ENCODE assay signal across 19 cellular contexts in the genomic region with DNA sequence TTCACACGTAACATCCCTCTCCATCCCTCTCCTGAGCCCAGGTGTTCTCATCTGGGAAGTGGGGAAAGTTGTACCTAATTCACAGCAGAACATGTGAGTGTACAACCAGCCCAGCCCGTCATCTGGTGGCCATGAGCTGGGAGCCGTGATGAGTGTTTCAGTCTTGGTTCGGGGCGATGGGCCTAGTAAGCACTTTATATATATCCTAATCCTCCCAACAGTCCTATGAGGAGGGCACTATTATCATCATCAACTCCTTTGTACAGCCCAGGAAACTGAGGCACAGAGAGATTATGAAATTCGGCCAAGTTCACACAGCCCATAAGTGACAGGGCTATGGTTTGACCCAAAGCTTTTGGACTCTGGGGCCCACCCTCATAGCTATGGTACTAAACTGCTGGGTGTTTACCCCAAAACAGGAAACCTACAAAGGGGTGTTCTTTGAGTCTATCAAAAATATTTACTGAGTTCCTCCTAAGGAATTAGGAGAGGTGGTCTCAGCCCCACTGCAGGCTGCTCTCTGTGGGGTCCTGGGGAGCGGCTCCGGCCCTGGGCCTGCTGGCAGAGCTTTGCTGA. TPM values are rescaled to one million over a fixed set of nuclear protein-coding genes. Genes with fewer than 3 reads are reported as not detected.
A peak's percentile ranks its signal among the peaks of the same experiment; 100 is the strongest.
DNase-seq lines count a peak whose midpoint lies in the region; ATAC-seq and TF ChIP-seq lines count a peak whose summit lies in the region.
"Had no signal": no experiment of that assay in that cellular context is flagged by ENCODE, and none has a peak within 500 bp of the region (broad histone marks: within the 10 kb centered on the region; RNA-seq: fewer than 3 reads in every experiment).

No MANE protein-coding gene starts in this region.

- H3K36me3 ChIP-seq in IMR-90 (ENCODE audit: control insufficient read depth, insufficient read depth, low read length): no peaks in the 10 kb centered on the region
- H3K36me3 ChIP-seq in stomach: no peaks in the 10 kb centered on the region

- no peak overlapping the region for H2BK15ac ChIP-seq in IMR-90 (ENCODE audit: low read depth, low read length)

- peaks cover 2% of the 10 kb centered on the region; the same call in 1 of the 2 replicates for H3K27me3 Mint-ChIP-seq in HFFc6 (ENCODE audit: insufficient read depth)
- peaks cover 2% of the 10 kb centered on the region for H3K27me3 Mint-ChIP-seq in activated CD4-positive, alpha-beta T cell treated with anti-CD3 and anti-CD28 coated beads, Interleukin-2, amount 10 ng/mL, durations not matched to agents 7 days and 5 days
- H3K27me3 Mint-ChIP-seq: activated CD4-positive, alpha-beta memory T cell treated with anti-CD3 and anti-CD28 coated beads for 36 hours; activated naive CD8-positive, alpha-beta T cell treated with anti-CD3 and anti-CD28 coated beads, Interleukin-2, amount 10 ng/mL, durations not matched to agents 7 days and 5 days; type B pancreatic cell had no signal

- H3K4me1 ChIP-seq in IMR-90 (ENCODE audit: control insufficient read depth, insufficient read depth, low read length) (peaks cover 7% of the 10 kb centered on the region), stomach (peaks cover 30 to 58% (median 39%) of the 10 kb centered on the region in 4 donors)

- H2AK9ac ChIP-seq in IMR-90 (replicated peaks; ENCODE audit: low read depth, low read length, poor library complexity): no peak overlapping the region

- H2BK20ac ChIP-seq in IMR-90 (ENCODE audit: low read depth, low read length): no peak overlapping the region

- CTCF ChIA-PET in IMR-90 (lab: Yijun Ruan, JAX): no interaction called here
- CTCF ChIA-PET in activated CD4-positive, alpha-beta T cell treated with anti-CD3 and anti-CD28 coated beads, Interleukin-2, amount 10 ng/mL, durations not matched to agents 7 days and 5 days (lab: Charles Lee): no interaction called here

- no peak for TF ChIP-seq RAD21 in IMR-90 (IDR thresholded peaks at IDR 0.05; ENCODE audit: low read length)

- H2BK120ac ChIP-seq in IMR-90 (ENCODE audit: low read depth, low read length): no peak overlapping the region

- no peaks in the 10 kb centered on the region for H3K36me3 Mint-ChIP-seq in HFFc6 (ENCODE audit: low read depth)
- H3K36me3 Mint-ChIP-seq in activated CD4-positive, alpha-beta T cell treated with anti-CD3 and anti-CD28 coated beads, Interleukin-2, amount 10 ng/mL, durations not matched to agents 7 days and 5 days (ENCODE audit: low read depth): no peaks in the 10 kb centered on the region
- H3K36me3 Mint-ChIP-seq: activated CD4-positive, alpha-beta memory T cell treated with anti-CD3 and anti-CD28 coated beads for 36 hours; activated naive CD8-positive, alpha-beta T cell treated with anti-CD3 and anti-CD28 coated beads, Interleukin-2, amount 10 ng/mL, durations not matched to agents 7 days and 5 days; type B pancreatic cell had no signal

- no peak overlapping the region for H2AK5ac ChIP-seq in IMR-90 (ENCODE audit: low read depth, low read length)

- in situ Hi-C loops in IMR-90 (cut with MboI; ENCODE audit: low sequenced_read_pairs): no loop called here

- H3K23ac ChIP-seq in IMR-90 (ENCODE audit: low read depth, low read length): no peak overlapping the region

- peaks cover 28% of the 10 kb centered on the region for H3K4me1 Mint-ChIP-seq in HFFc6 (ENCODE audit: low read depth)
- no peaks in the 10 kb centered on the region for H3K4me1 Mint-ChIP-seq in activated CD4-positive, alpha-beta T cell treated with anti-CD3 and anti-CD28 coated beads, Interleukin-2, amount 10 ng/mL, durations not matched to agents 7 days and 5 days
- H3K4me1 Mint-ChIP-seq: activated naive CD8-positive, alpha-beta T cell treated with anti-CD3 and anti-CD28 coated beads, Interleukin-2, amount 10 ng/mL, durations not matched to agents 7 days and 5 days; stimulated activated naive CD8-positive, alpha-beta T cell treated with anti-CD3 and anti-CD28 coated beads, Interleukin-15, amount 100 ng/mL, for 72 hours had no signal

- H3K9me1 ChIP-seq in IMR-90 (ENCODE audit: insufficient read depth, low read length): peaks cover 15% of the 10 kb centered on the region

- no peak for TF ChIP-seq POLR2A in IMR-90 (IDR thresholded peaks at IDR 0.05; ENCODE audit: low read depth, low read length)
- no peak for TF ChIP-seq POLR2A in stomach (IDR thresholded peaks at IDR 0.05)

- no peaks in the 10 kb centered on the region for H3K79me1 ChIP-seq in IMR-90 (ENCODE audit: low read depth in 1 of 2, low read length in 2 of 2)

- ATAC-seq in IMR-90 (ENCODE audit: low read depth): no peak
- ATAC-seq in HG02642 (IDR thresholded peaks at IDR 0.05; ENCODE audit: poor library complexity, unreplicated experiment): no peak
- ATAC-seq in activated CD4-positive, CD25-positive, alpha-beta regulatory T cell treated with anti-CD3 and anti-CD28 coated beads, Interleukin-2, amount 50 U/mL, for 24 hours: no peak

- H4K5ac ChIP-seq in IMR-90 (ENCODE audit: low read depth, low read length): no peak overlapping the region

- no peaks in the 10 kb centered on the region for H3K9me3 ChIP-seq in IMR-90 (ENCODE audit: control insufficient read depth, insufficient read depth, low read length)
- no peaks in the 10 kb centered on the region for H3K9me3 ChIP-seq in stomach

- no peak for DNase-seq in IMR-90
- no peak for DNase-seq in epithelial cell of prostate (ENCODE audit: low read depth, low spot score)
- DNase-seq in mesenteric fat pad (ENCODE audit: low spot score): peak; percentile 11
- DNase-seq in stomach: no peak
- DNase-seq in HFFc6: no peak
- no peak for DNase-seq in activated CD4-positive, alpha-beta T cell treated with anti-CD3 and anti-CD28 coated beads, Interleukin-2, amount 10 ng/mL, durations not matched to agents 7 days and 5 days
- DNase-seq: activated CD4-positive, alpha-beta memory T cell treated with anti-CD3 and anti-CD28 coated beads for 36 hours; activated effector memory CD4-positive, alpha-beta T cell treated with Interleukin-2 at 50 U/mL for 16 hours; KG1; MV-4-11; NCI-H2171; RPMI8226; stimulated activated CD4-positive, alpha-beta T cell treated with anti-CD3 and anti-CD28 coated beads, Interleukin-12 subunit alpha, Interleukin-12 subunit beta, amount 100 ng/mL, for 4 hours; stimulated activated naive CD8-positive, alpha-beta T cell treated with anti-CD3 and anti-CD28 coated beads, Interleukin-15, amount 100 ng/mL, for 72 hours had no signal

- no peak overlapping the region for H3K27ac Mint-ChIP-seq in HFFc6
- no peak overlapping the region for H3K27ac Mint-ChIP-seq in activated CD4-positive, alpha-beta T cell treated with anti-CD3 and anti-CD28 coated beads, Interleukin-2, amount 10 ng/mL, durations not matched to agents 7 days and 5 days
- H3K27ac Mint-ChIP-seq: activated CD4-positive, alpha-beta memory T cell treated with anti-CD3 and anti-CD28 coated beads for 36 hours; activated naive CD8-positive, alpha-beta T cell treated with anti-CD3 and anti-CD28 coated beads, Interleukin-2, amount 10 ng/mL, durations not matched to agents 7 days and 5 days; type B pancreatic cell had no signal

- H3K27me3 ChIP-seq in IMR-90 (ENCODE audit: control insufficient read depth, insufficient read depth, low read length): no peaks in the 10 kb centered on the region
- H3K27me3 ChIP-seq in stomach: no peaks in the 10 kb centered on the region

- H3K27ac ChIP-seq in IMR-90 (ENCODE audit: insufficient read depth, low read length) (no peak overlapping the region), epithelial cell of prostate (peak overlapping the region; percentile 95), stomach (peak overlapping the region; percentile 83 to 89 (median 83))

- no peaks in the 10 kb centered on the region for H3K9me3 Mint-ChIP-seq in HFFc6
- no peaks in the 10 kb centered on the region for H3K9me3 Mint-ChIP-seq in activated CD4-positive, alpha-beta T cell treated with anti-CD3 and anti-CD28 coated beads, Interleukin-2, amount 10 ng/mL, durations not matched to agents 7 days and 5 days
- H3K9me3 Mint-ChIP-seq: activated CD4-positive, alpha-beta memory T cell treated with anti-CD3 and anti-CD28 coated beads for 36 hours; activated naive CD8-positive, alpha-beta T cell treated with anti-CD3 and anti-CD28 coated beads, Interleukin-2, amount 10 ng/mL, durations not matched to agents 7 days and 5 days; stimulated activated naive CD8-positive, alpha-beta T cell treated with anti-CD3 and anti-CD28 coated beads, Interleukin-15, amount 100 ng/mL, for 72 hours; type B pancreatic cell had no signal

- H4K20me1 ChIP-seq in IMR-90 (ENCODE audit: insufficient read depth, low read length): no peaks in the 10 kb centered on the region

- H3K9ac ChIP-seq in IMR-90 (ENCODE audit: low read depth, low read length): no peak overlapping the region

- TF ChIP-seq CTCF in IMR-90 (conservative IDR thresholded peaks at IDR 0.05; ENCODE audit: low read depth, low read length): no peak
- no peak for TF ChIP-seq CTCF in stomach (IDR thresholded peaks at IDR 0.05)
- TF ChIP-seq CTCF in HFFc6 (IDR thresholded peaks at IDR 0.05): no peak

- peak overlapping the region; percentile 29 for H2AFZ ChIP-seq in IMR-90 (replicated peaks; ENCODE audit: low read length, poor library complexity)

- BruUV-seq in IMR-90 (replicated peaks; lab: Mats Ljungman, UMichigan): no TSS peak

- TF ChIP-seq EP300 in stomach (IDR thresholded peaks at IDR 0.05): no peak

- no peak overlapping the region for H3K4me2 ChIP-seq in IMR-90 (ENCODE audit: low read depth, low read length)

- no peak overlapping the region for H3K56ac ChIP-seq in IMR-90 (ENCODE audit: extremely low read depth, insufficient read depth, low read length)

- no peak overlapping the region for H3K14ac ChIP-seq in IMR-90 (replicated peaks; ENCODE audit: low read depth, low read length)

- intact Hi-C loops in IMR-90 (cut with micrococcal nuclease): no loop called here
- intact Hi-C loops in stomach (cut with DNase I; ENCODE audit: low total_unique reads): no loop called here

- H4K8ac ChIP-seq in IMR-90 (ENCODE audit: low read depth in 2 of 2, low read length in 2 of 2): no peak overlapping the region

- POLR2A ChIA-PET in IMR-90 (lab: Charles Lee; ENCODE audit: unreplicated experiment): no interaction called here
- POLR2A ChIA-PET in activated CD4-positive, alpha-beta T cell treated with anti-CD3 and anti-CD28 coated beads, Interleukin-2, amount 10 ng/mL, durations not matched to agents 7 days and 5 days (lab: Charles Lee): no interaction called here

- no peak overlapping the region for H2BK5ac ChIP-seq in IMR-90 (ENCODE audit: low read depth, low read length, poor library complexity, severe bottlenecking)

- H3K4me3 ChIP-seq in IMR-90 (ENCODE audit: insufficient read depth, low read depth, low read length) (no peak overlapping the region), stomach (no peak overlapping the region)

- H3K4ac ChIP-seq in IMR-90 (ENCODE audit: low read depth, low read length): no peak overlapping the region

- dilution Hi-C loops in IMR-90 (cut with HindIII; ENCODE audit: low sequenced_read_pairs, unreplicated experiment): no loop called here

- 100% methylated on average over 2 of the region's 8 CpGs; no CpG with 5 or more reads in 1 of the 2 experiments for WGBS in IMR-90 (ENCODE audit: extremely low coverage in 2 of 2, insufficient read length in 1 of 2), 2 experiments
- 64 to 85% (median 66%) methylated on average over 8 of the region's 8 CpGs for WGBS in stomach, 5 donors

- no peak overlapping the region for H4K91ac ChIP-seq in IMR-90 (ENCODE audit: insufficient read depth, low read depth, low read length)

- no peak overlapping the region for H3K4me3 Mint-ChIP-seq in HFFc6
- H3K4me3 Mint-ChIP-seq in activated CD4-positive, alpha-beta T cell treated with anti-CD3 and anti-CD28 coated beads, Interleukin-2, amount 10 ng/mL, durations not matched to agents 7 days and 5 days: no peak overlapping the region
- H3K4me3 Mint-ChIP-seq: activated CD4-positive, alpha-beta memory T cell treated with anti-CD3 and anti-CD28 coated beads for 36 hours; activated naive CD8-positive, alpha-beta T cell treated with anti-CD3 and anti-CD28 coated beads, Interleukin-2, amount 10 ng/mL, durations not matched to agents 7 days and 5 days; stimulated activated naive CD8-positive, alpha-beta T cell treated with anti-CD3 and anti-CD28 coated beads, Interleukin-15, amount 100 ng/mL, for 72 hours; type B pancreatic cell had no signal

- no peak overlapping the region for H3K18ac ChIP-seq in IMR-90 (ENCODE audit: low read depth, low read length)

RNA-seq across cellular contexts. Expression of a gene that starts 45.7 kb away (rescaled TPM):
- total RNA-seq in IMR-90 (2012; rRNA removed) (22.0 and 23.6 TPM in 2 replicates), mesenteric fat pad (2.3 TPM), stomach (100 to 1,000 TPM in 1 of 5 donors, 10 to 100 TPM in 4; 21.0 to 140 (median 57.5) TPM)
- polyA plus RNA-seq in IMR-90 (2012; rRNA removed) (28.3 and 38.8 TPM in 2 replicates), stomach (10 to 100 TPM; 16.0 to 82.9 (median 32.5) TPM)
- polyA plus RNA-seq in IMR-90 (2012; cell fraction: cytosol; rRNA removed): 21.6 and 39.0 TPM in 2 replicates
- 9.4 and 21.6 TPM in 2 replicates for polyA plus RNA-seq in IMR-90 (2012; cell fraction: nucleus; rRNA removed; ENCODE audit: low replicate concordance)
- 100 to 1,000 TPM in 5 of 6 experiments, 10 to 100 TPM in 1; 92.1 to 141 (median 133) TPM for total RNA-seq in HFFc6 (2021; fragmentation: NEBNext Ultra II Directional; extraction: Animal tissue kit (Norgen Biotek cat#: 25700))
- under 1 TPM in 1 of 2 experiments, not detected in 1; 0.19 TPM for total RNA-seq in activated CD4-positive, alpha-beta T cell treated with anti-CD3 and anti-CD28 coated beads, Interleukin-2, amount 10 ng/mL, durations not matched to agents 7 days and 5 days
- total RNA-seq: mononuclear cell had no signal
